Comparison of ENCODE assay signal across 1 cellular context in genomic region chr11:67213251-67213650, GRCh38.
TF ChIP-seq lines count a peak whose summit lies in the region.

No MANE protein-coding gene starts in this region.

TF ChIP-seq in HepG2, 621 proteins besides CTCF, POLR2A, EP300 and RAD21:
- no peak for TF ChIP-seq ZEB1 (IDR thresholded peaks at IDR 0.05; ENCODE audit: insufficient replicate concordance, low read depth)
- no peak for TF ChIP-seq MED13 (CRISPR knock-in tag; IDR thresholded peaks at IDR 0.05)
- no peak for TF ChIP-seq ZSCAN5A (CRISPR knock-in tag; IDR thresholded peaks at IDR 0.05; ENCODE audit: borderline replicate concordance)
- no peak for TF ChIP-seq MZF1 (CRISPR knock-in tag; IDR thresholded peaks at IDR 0.05; ENCODE audit: borderline replicate concordance)
- TF ChIP-seq FOXP1 (IDR thresholded peaks at IDR 0.05) = no peak
- TF ChIP-seq FOXP1 (CRISPR knock-in tag; IDR thresholded peaks at IDR 0.05) = no peak
- TF ChIP-seq SOX6 (IDR thresholded peaks at IDR 0.05) = no peak
- TF ChIP-seq SOX6 (CRISPR knock-in tag; IDR thresholded peaks at IDR 0.05) = no peak
- TF ChIP-seq ZNF660 (CRISPR knock-in tag; IDR thresholded peaks at IDR 0.05; ENCODE audit: borderline replicate concordance, low read depth) = no peak
- TF ChIP-seq SIN3A (IDR thresholded peaks at IDR 0.05; ENCODE audit: borderline replicate concordance, low read depth, low read length) = no peak
